Comparison of ENCODE assay signal across 19 cellular contexts in the genomic region with DNA sequence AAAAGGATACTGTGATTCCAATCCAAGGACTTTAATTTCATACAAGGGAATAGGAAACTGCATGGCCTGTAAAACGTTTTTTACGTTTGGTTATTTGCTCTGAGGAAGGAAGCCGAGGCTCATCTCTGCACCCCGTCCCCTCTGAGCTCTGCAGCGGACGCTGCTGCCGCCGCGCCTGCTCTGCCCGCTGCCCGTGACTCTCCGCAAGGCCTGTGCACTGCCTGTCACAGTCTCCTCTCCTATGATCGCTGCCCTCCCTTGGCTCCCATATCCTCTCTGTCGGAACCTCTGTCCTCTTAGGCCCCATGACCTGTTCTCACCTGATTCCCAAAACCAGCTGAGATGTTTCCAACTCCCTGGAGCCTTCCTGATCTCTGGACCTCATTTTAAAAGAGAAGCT.
DNase-seq lines count a peak whose midpoint lies in the region; ATAC-seq, FAIRE-seq and TF ChIP-seq lines count a peak whose summit lies in the region.
"Had no signal": no experiment of that assay in that cellular context is flagged by ENCODE, and none has a peak within 500 bp of the region (broad histone marks: within the 10 kb centered on the region; RNA-seq: fewer than 3 reads in every experiment).

No MANE protein-coding gene starts in this region.

- TF ChIP-seq CTCF in upper lobe of right lung (IDR thresholded peaks at IDR 0.05) (no peak), HepG2 (CRISPR knock-in tag; IDR thresholded peaks at IDR 0.05) (no peak)

- WGBS in HepG2 (ENCODE audit: low lambda C conversion rate) = 43% methylated on average over 12 of the region's 14 CpGs
- WGBS in trophoblast cell (ENCODE audit: extremely low coverage, insufficient coverage, insufficient read length) = no CpG with 5 or more reads among the region's 14 CpGs

- BruUV-seq in HepG2 (replicated peaks; lab: Mats Ljungman, UMichigan) = no TSS peak

- no peaks in the 10 kb centered on the region for H3K79me1 ChIP-seq in trophoblast cell (ENCODE audit: low read length)

- no peak for TF ChIP-seq RAD21 in HepG2 (CRISPR knock-in tag; IDR thresholded peaks at IDR 0.05)

- no peaks in the 10 kb centered on the region for H3K9me3 ChIP-seq in upper lobe of right lung
- no peaks in the 10 kb centered on the region for H3K9me3 ChIP-seq in HepG2 (ENCODE audit: low read length)
- H3K9me3 ChIP-seq in trophoblast cell (ENCODE audit: insufficient read depth, low read depth, low read length) = no peaks in the 10 kb centered on the region

- CTCF ChIA-PET in HepG2 (lab: Yijun Ruan, JAX; ENCODE audit: low intra/inter-chr PET ratio, low total read pairs) = no interaction called here

- H3K18ac ChIP-seq in trophoblast cell (ENCODE audit: low read length) = no peak overlapping the region

- POLR2A ChIA-PET in HepG2 (lab: Yijun Ruan, JAX) = no interaction called here

- no peak overlapping the region for H2BK5ac ChIP-seq in trophoblast cell (ENCODE audit: low read depth, low read length, poor library complexity)

- no peak overlapping the region for H3K9ac ChIP-seq in HepG2 (ENCODE audit: insufficient read depth, low read depth, low read length)
- H3K9ac ChIP-seq in trophoblast cell (ENCODE audit: low read length) = no peak overlapping the region
- H3K9ac ChIP-seq: GM23248 had no signal

- H3K4me3 ChIP-seq in upper lobe of right lung (no peak overlapping the region), H7 (ENCODE audit: insufficient read depth, low read depth, low read length) (no peak overlapping the region), HepG2 (replicated peaks in 1 of 3; ENCODE audit: insufficient read depth in 1 of 3, low read depth in 2 of 3, low read length in 3 of 3) (no peak overlapping the region), trophoblast cell (ENCODE audit: low read depth, low read length) (no peak overlapping the region)
- H3K4me3 ChIP-seq: GM23248 had no signal

- no peak for FAIRE-seq in HepG2 (lab: Jason Lieb, UNC)
- FAIRE-seq: GM12891, GM19239, H1 had no signal

- H4K12ac ChIP-seq in trophoblast cell (ENCODE audit: low read depth, low read length) = no peak overlapping the region

- H2BK12ac ChIP-seq in trophoblast cell (ENCODE audit: low read length) = no peak overlapping the region

- no peak overlapping the region for H3K23ac ChIP-seq in trophoblast cell (ENCODE audit: low read length)

- TF ChIP-seq POLR2A in HepG2 (IDR thresholded peaks at IDR 0.05; ENCODE audit: insufficient read depth in 1 of 2, low read depth in 2 of 2, low read length in 2 of 2) = no peak

- peaks cover 16% of the 10 kb centered on the region for H3K4me1 ChIP-seq in upper lobe of right lung
- no peaks in the 10 kb centered on the region for H3K4me1 ChIP-seq in HepG2 (ENCODE audit: insufficient read depth, low read length)
- H3K4me1 ChIP-seq in trophoblast cell (ENCODE audit: control insufficient read depth in 1 of 2, insufficient read depth in 2 of 2, low read length in 2 of 2) = no peaks in the 10 kb centered on the region

- TF ChIP-seq EP300 in HepG2 (IDR thresholded peaks at IDR 0.05; ENCODE audit: low read depth in 2 of 2, low read length in 2 of 2) (no peak), HepG2 (CRISPR knock-in tag; IDR thresholded peaks at IDR 0.05; ENCODE audit: borderline replicate concordance) (no peak)

- in situ Hi-C loops in HepG2 (cut with HindIII; ENCODE audit: extremely low pct_ligation_motif_present, low pct_unique_long_range_greater_than_20kb) = no loop called here

- H3K4ac ChIP-seq in trophoblast cell (ENCODE audit: low read depth, low read length) = no peak overlapping the region

- intact Hi-C loops in posterior vena cava (cut with DNase I) (no loop called here), upper lobe of right lung (cut with DNase I) (no loop called here), HepG2 (cut with micrococcal nuclease; ENCODE audit: unreplicated experiment) (no loop called here)

- DNase-seq in islet precursor cell (peak; percentile 22), posterior vena cava (ENCODE audit: low spot score) (peak; percentile 54), upper lobe of right lung (peak; percentile 29), H7 (no peak), HepG2 (ENCODE audit: low spot score) (no peak), trophoblast cell (no peak)
- DNase-seq: C1 segment of cervical spinal cord; Calu3; CD4-positive, alpha-beta memory T cell; COR-L47; DMS53; DMS79 treated with DMSO at 0.1 percent for 48 hours; GF-D8; GM23248; H9 had no signal

- H3K79me2 ChIP-seq in HepG2 (ENCODE audit: insufficient read depth, low read length) = no peaks in the 10 kb centered on the region
- no peaks in the 10 kb centered on the region for H3K79me2 ChIP-seq in trophoblast cell (ENCODE audit: control insufficient read depth, insufficient read depth, low read length, poor library complexity)

- H2AFZ ChIP-seq in HepG2 (ENCODE audit: low read length) (no peak overlapping the region), trophoblast cell (ENCODE audit: insufficient read depth, low read length, poor library complexity) (no peak overlapping the region)
- H2AFZ ChIP-seq: GM23248 had no signal

- H4K20me1 ChIP-seq in HepG2 (ENCODE audit: insufficient read depth, low read length) = no peaks in the 10 kb centered on the region

- H2BK120ac ChIP-seq in trophoblast cell (ENCODE audit: insufficient read depth, low read length, poor library complexity) = no peak overlapping the region

- H3K4me2 ChIP-seq in HepG2 (ENCODE audit: low read depth, low read length) = no peak overlapping the region
- H3K4me2 ChIP-seq in trophoblast cell (ENCODE audit: low read length) = no peak overlapping the region

- no peak overlapping the region for H2AK5ac ChIP-seq in trophoblast cell (ENCODE audit: low read length)

- H3K27ac ChIP-seq in upper lobe of right lung (no peak overlapping the region), HepG2 (ENCODE audit: extremely low read length, insufficient read depth, low read length) (no peak overlapping the region), trophoblast cell (ENCODE audit: low read depth, low read length) (no peak overlapping the region)
- H3K27ac ChIP-seq: GM23248 had no signal

- no peak overlapping the region for H4K91ac ChIP-seq in trophoblast cell (ENCODE audit: low read depth, low read length)

- ATAC-seq in upper lobe of right lung = no peak
- ATAC-seq in HepG2 = no peak
- ATAC-seq: HCT116 had no signal

- no peak overlapping the region for H3K14ac ChIP-seq in trophoblast cell (ENCODE audit: low read length)

- H4K8ac ChIP-seq in trophoblast cell (ENCODE audit: low read depth, low read length) = no peak overlapping the region

- H3K36me3 ChIP-seq in upper lobe of right lung (no peaks in the 10 kb centered on the region), H7 (replicated peaks; ENCODE audit: control insufficient read depth, insufficient read depth, low read length) (no peaks in the 10 kb centered on the region), HepG2 (replicated peaks in 1 of 2; ENCODE audit: control insufficient read depth in 1 of 2, insufficient read depth in 2 of 2, low read length in 2 of 2) (no peaks in the 10 kb centered on the region), trophoblast cell (ENCODE audit: control insufficient read depth in 1 of 2, insufficient read depth in 2 of 2, low read length in 2 of 2) (no peaks in the 10 kb centered on the region)

- no peaks in the 10 kb centered on the region for H3K27me3 ChIP-seq in upper lobe of right lung
- no peaks in the 10 kb centered on the region for H3K27me3 ChIP-seq in H7 (ENCODE audit: control insufficient read depth, insufficient read depth, low read length)
- peaks cover 2 to 24% of the 10 kb centered on the region in 2 experiments; a peak in 4 of 5 replicates for H3K27me3 ChIP-seq in HepG2 (ENCODE audit: control insufficient read depth in 1 of 2, insufficient read depth in 2 of 2, low read length in 2 of 2)
- H3K27me3 ChIP-seq in trophoblast cell (ENCODE audit: insufficient read depth, low read length) = no peaks in the 10 kb centered on the region

TF ChIP-seq in HepG2, 621 proteins besides CTCF, POLR2A, EP300 and RAD21:
- TF ChIP-seq, protein P1, sequence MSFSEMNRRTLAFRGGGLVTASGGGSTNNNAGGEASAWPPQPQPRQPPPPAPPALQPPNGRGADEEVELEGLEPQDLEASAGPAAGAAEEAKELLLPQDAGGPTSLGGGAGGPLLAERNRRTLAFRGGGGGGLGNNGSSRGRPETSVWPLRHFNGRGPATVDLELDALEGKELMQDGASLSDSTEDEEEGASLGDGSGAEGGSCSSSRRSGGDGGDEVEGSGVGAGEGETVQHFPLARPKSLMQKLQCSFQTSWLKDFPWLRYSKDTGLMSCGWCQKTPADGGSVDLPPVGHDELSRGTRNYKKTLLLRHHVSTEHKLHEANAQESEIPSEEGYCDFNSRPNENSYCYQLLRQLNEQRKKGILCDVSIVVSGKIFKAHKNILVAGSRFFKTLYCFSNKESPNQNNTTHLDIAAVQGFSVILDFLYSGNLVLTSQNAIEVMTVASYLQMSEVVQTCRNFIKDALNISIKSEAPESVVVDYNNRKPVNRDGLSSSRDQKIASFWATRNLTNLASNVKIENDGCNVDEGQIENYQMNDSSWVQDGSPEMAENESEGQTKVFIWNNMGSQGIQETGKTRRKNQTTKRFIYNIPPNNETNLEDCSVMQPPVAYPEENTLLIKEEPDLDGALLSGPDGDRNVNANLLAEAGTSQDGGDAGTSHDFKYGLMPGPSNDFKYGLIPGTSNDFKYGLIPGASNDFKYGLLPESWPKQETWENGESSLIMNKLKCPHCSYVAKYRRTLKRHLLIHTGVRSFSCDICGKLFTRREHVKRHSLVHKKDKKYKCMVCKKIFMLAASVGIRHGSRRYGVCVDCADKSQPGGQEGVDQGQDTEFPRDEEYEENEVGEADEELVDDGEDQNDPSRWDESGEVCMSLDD (CRISPR knock-in tag; IDR thresholded peaks at IDR 0.05; ENCODE audit: borderline replicate concordance) = no peak

Comparison
In these comparisons a context has a peak if more than half of its experiments do, and no peak if none do; other contexts are left out.
1. DNase-seq: peak in islet precursor cell (single experiment), posterior vena cava (single experiment) and upper lobe of right lung (single experiment); none in H7 (single experiment), HepG2 (single experiment) and trophoblast cell (0 of 2).